In the genomic region with DNA sequence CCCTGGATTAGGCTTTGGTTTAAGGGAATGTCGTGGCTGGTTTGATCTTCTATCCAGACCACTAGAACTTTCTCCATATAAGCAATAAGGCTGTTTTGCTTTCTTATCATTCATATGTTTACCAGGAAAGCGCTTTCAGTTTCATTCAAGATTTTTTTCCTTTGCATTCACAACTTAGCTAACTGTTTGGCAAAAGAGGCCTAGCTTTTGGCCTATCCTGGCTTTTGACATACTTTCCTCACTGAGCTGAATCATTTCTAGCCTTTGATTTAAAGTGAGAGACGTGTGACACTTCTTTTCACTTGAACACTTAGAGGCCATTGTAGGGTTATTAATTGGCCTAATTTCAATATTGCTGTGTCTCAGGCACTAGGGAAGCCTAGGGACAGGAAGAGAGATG, we compare ENCODE assay signal across 16 cellular contexts. TPM values are rescaled to one million over a fixed set of nuclear protein-coding genes. Genes with fewer than 3 reads are reported as not detected.
A peak's percentile ranks its signal among the peaks of the same experiment; 100 is the strongest.
DNase-seq lines count a peak whose midpoint lies in the region; ATAC-seq, FAIRE-seq and TF ChIP-seq lines count a peak whose summit lies in the region.
"Had no signal": no experiment of that assay in that cellular context is flagged by ENCODE, and none has a peak within 500 bp of the region (broad histone marks: within the 10 kb centered on the region; RNA-seq: fewer than 3 reads in every experiment).

No MANE protein-coding gene starts in this region.

- TF ChIP-seq POLR2A in endothelial cell of umbilical vein (IDR thresholded peaks at IDR 0.05; ENCODE audit: low read depth, low read length), result no peak
- TF ChIP-seq POLR2A in breast epithelium (IDR thresholded peaks at IDR 0.05), result no peak

- H2AFZ ChIP-seq in endothelial cell of umbilical vein (ENCODE audit: low read depth, low read length), result peak overlapping the region; percentile 68

- H3K36me3 Mint-ChIP-seq in neural crest cell (ENCODE audit: low read depth) (no peaks in the 10 kb centered on the region), nephron progenitor cell (ENCODE audit: low read depth) (peaks cover 6% of the 10 kb centered on the region)

- H3K36me3 ChIP-seq in SJSA1, result no peaks in the 10 kb centered on the region; the same call in 1 of the 2 replicates
- H3K36me3 ChIP-seq in endothelial cell of umbilical vein (ENCODE audit: control insufficient read depth in 2 of 2, extremely low read depth in 1 of 2, insufficient read depth in 2 of 2, low read length in 2 of 2), result no peaks in the 10 kb centered on the region
- no peaks in the 10 kb centered on the region for H3K36me3 ChIP-seq in breast epithelium

- POLR2A ChIA-PET in AG04450 (lab: Yijun Ruan, JAX) (interaction anchor here (0.6 to 1.8 kb wide), 2 partner anchors 95 to 121 kb away, joined by 4 to 14 read pairs; no protein-coding TSS in a partner anchor), endothelial cell of umbilical vein (lab: Charles Lee) (interaction anchor here (1.1 kb wide), 1 partner anchor 21 kb away, joined by 4 read pairs; no protein-coding TSS in a partner anchor)

- H3K27ac Mint-ChIP-seq in neural crest cell (ENCODE audit: unreplicated experiment), result no peak overlapping the region
- no peak overlapping the region for H3K27ac Mint-ChIP-seq in nephron progenitor cell

- intact Hi-C loops in endothelial cell of umbilical vein (cut with micrococcal nuclease), result no loop called here
- intact Hi-C loops in breast epithelium (cut with DNase I; ENCODE audit: low total_unique reads), result no loop called here

- H3K27ac ChIP-seq in AG04450 (ENCODE audit: low read depth, low read length), result peak overlapping the region; percentile 11
- H3K27ac ChIP-seq in SJSA1, result peak overlapping the region; percentile 23; the same call in 1 of the 2 replicates
- no peak overlapping the region for H3K27ac ChIP-seq in endothelial cell of umbilical vein (ENCODE audit: insufficient read depth, low read depth, low read length)
- peak overlapping the region in 1 of 2 donors; percentile 85 for H3K27ac ChIP-seq in breast epithelium
- H3K27ac ChIP-seq: KMS-11 had no signal

- no peak overlapping the region for H3K9ac ChIP-seq in endothelial cell of umbilical vein (replicated peaks; ENCODE audit: extremely low read depth, insufficient read depth, low read length)
- H3K9ac ChIP-seq: KMS-11 had no signal

- H3K4me2 ChIP-seq in endothelial cell of umbilical vein (ENCODE audit: insufficient read depth, low read length), result no peak overlapping the region
- H3K4me2 ChIP-seq: KMS-11 had no signal

- peaks cover 13% of the 10 kb centered on the region for H3K4me1 Mint-ChIP-seq in neural crest cell
- H3K4me1 Mint-ChIP-seq in nephron progenitor cell, result peaks cover 6% of the 10 kb centered on the region

- dilution Hi-C loops in endothelial cell of umbilical vein (cut with MboI; ENCODE audit: extremely low pct_ligation_motif_present, low sequenced_read_pairs), result no loop called here

- H3K4me1 ChIP-seq in SJSA1 (replicated peaks) (peaks cover 47% of the 10 kb centered on the region), endothelial cell of umbilical vein (ENCODE audit: control insufficient read depth, extremely low read depth, insufficient read depth, low read length) (peaks cover 4% of the 10 kb centered on the region), breast epithelium (no peaks in the 10 kb centered on the region)

- CTCF ChIA-PET in AG04450 (lab: Charles Lee), result interaction anchor here (1.1 to 6.1 kb wide), 8 partner anchors 10 to 141 kb away, joined by 3 to 70 read pairs (median 16); no protein-coding TSS in a partner anchor
- CTCF ChIA-PET in endothelial cell of umbilical vein (lab: Charles Lee), result interaction anchor here (0.6 to 7.2 kb wide), 9 partner anchors 12 to 142 kb away, joined by 3 to 162 read pairs (median 60); no protein-coding TSS in a partner anchor

- no TSS peak for BruUV-seq in endothelial cell of umbilical vein (replicated peaks; lab: Mats Ljungman, UMichigan)

- H3K4me3 Mint-ChIP-seq in neural crest cell (peak overlapping the region; percentile 75), nephron progenitor cell (no peak overlapping the region)
- H3K4me3 Mint-ChIP-seq: B cell had no signal

- TF ChIP-seq CTCF in AG04450 (IDR thresholded peaks at IDR 0.05; ENCODE audit: low read depth, low read length), result no peak
- TF ChIP-seq CTCF in endothelial cell of umbilical vein (IDR thresholded peaks at IDR 0.05; ENCODE audit: extremely low read depth in 1 of 2, insufficient read depth in 1 of 2, low read depth in 1 of 2, low read length in 2 of 2), result no peak
- no peak for TF ChIP-seq CTCF in neural crest cell (conservative IDR thresholded peaks at IDR 0.05)
- TF ChIP-seq CTCF in nephron progenitor cell (IDR thresholded peaks at IDR 0.05), result no peak
- no peak for TF ChIP-seq CTCF in breast epithelium (IDR thresholded peaks at IDR 0.05)

- FAIRE-seq in endothelial cell of umbilical vein (lab: Jason Lieb, UNC), result no peak

- no peaks in the 10 kb centered on the region for H3K9me1 ChIP-seq in endothelial cell of umbilical vein (replicated peaks; ENCODE audit: control insufficient read depth, extremely low read depth, insufficient read depth, low read length)

- H3K9me3 Mint-ChIP-seq in neural crest cell, result no peaks in the 10 kb centered on the region
- peaks cover 23% of the 10 kb centered on the region for H3K9me3 Mint-ChIP-seq in nephron progenitor cell

- no peak for DNase-seq in AG04450 (ENCODE audit: low read depth, low spot score)
- no peak for DNase-seq in SJSA1 (ENCODE audit: low read depth in 1 of 2, low spot score in 2 of 2)
- DNase-seq in endothelial cell of umbilical vein (ENCODE audit: low read depth, low spot score), result peak; percentile 36
- DNase-seq in neural crest cell (ENCODE audit: low read depth, low spot score), result no peak
- no peak for DNase-seq in nephron progenitor cell
- no peak for DNase-seq in breast epithelium (ENCODE audit: low spot score in 2 of 2)
- DNase-seq in activated CD8-positive, alpha-beta memory T cell treated with anti-CD3 and anti-CD28 coated beads, Interleukin-2, amount 50 U/mL, for 48 hours, result no peak
- DNase-seq: activated CD8-positive, alpha-beta memory T cell treated with anti-CD3 and anti-CD28 coated beads for 24 hours; amygdala; effector CD8-positive, alpha-beta T cell; NCI-H1436 treated with DMSO at 0.1 percent for 48 hours; NCI-H526; T1000 had no signal

- H4K20me1 ChIP-seq in endothelial cell of umbilical vein (replicated peaks; ENCODE audit: control insufficient read depth, extremely low read depth, insufficient read depth, low read length), result no peaks in the 10 kb centered on the region

- no peak for ATAC-seq in HG02970 (IDR thresholded peaks at IDR 0.05; ENCODE audit: low FRiP score, unreplicated experiment)

- no peaks in the 10 kb centered on the region for H3K27me3 ChIP-seq in AG04450 (ENCODE audit: control insufficient read depth, insufficient read depth, low read length)
- H3K27me3 ChIP-seq in SJSA1 (replicated peaks), result no peaks in the 10 kb centered on the region
- H3K27me3 ChIP-seq in endothelial cell of umbilical vein (ENCODE audit: control insufficient read depth in 2 of 2, insufficient read depth in 2 of 2, low read length in 2 of 2), result no peaks in the 10 kb centered on the region
- H3K27me3 ChIP-seq in breast epithelium, result no peaks in the 10 kb centered on the region

- H3K9me3 ChIP-seq in AG04450 (ENCODE audit: control insufficient read depth, insufficient read depth, low read length) (peaks cover 21% of the 10 kb centered on the region), SJSA1 (replicated peaks) (peaks cover 16% of the 10 kb centered on the region; the same call in 1 of the 2 replicates), endothelial cell of umbilical vein (replicated peaks; ENCODE audit: control insufficient read depth, insufficient read depth, low read length) (no peaks in the 10 kb centered on the region), breast epithelium (no peaks in the 10 kb centered on the region)

- H3K27me3 Mint-ChIP-seq in neural crest cell (ENCODE audit: low read depth), result no peaks in the 10 kb centered on the region
- H3K27me3 Mint-ChIP-seq in nephron progenitor cell (ENCODE audit: low read depth, poor library complexity), result peaks cover 17% of the 10 kb centered on the region
- H3K27me3 Mint-ChIP-seq: B cell had no signal

- H3K79me2 ChIP-seq in endothelial cell of umbilical vein (ENCODE audit: control insufficient read depth, insufficient read depth, low read length), result no peaks in the 10 kb centered on the region

- H3K4me3 ChIP-seq in AG04450 (ENCODE audit: low read depth, low read length) (no peak overlapping the region), SJSA1 (no peak overlapping the region), endothelial cell of umbilical vein (replicated peaks in 1 of 3; ENCODE audit: insufficient read depth in 1 of 3, low read depth in 1 of 3, low read length in 3 of 3) (no peak overlapping the region), breast epithelium (no peak overlapping the region)

TF ChIP-seq in endothelial cell of umbilical vein, 7 proteins besides CTCF, POLR2A, EP300 and RAD21:
- TF ChIP-seq, protein P1, sequence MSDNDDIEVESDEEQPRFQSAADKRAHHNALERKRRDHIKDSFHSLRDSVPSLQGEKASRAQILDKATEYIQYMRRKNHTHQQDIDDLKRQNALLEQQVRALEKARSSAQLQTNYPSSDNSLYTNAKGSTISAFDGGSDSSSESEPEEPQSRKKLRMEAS (IDR thresholded peaks at IDR 0.05; ENCODE audit: insufficient read depth, insufficient read length), result no peak
- no peak for TF ChIP-seq GATA2 (IDR thresholded peaks at IDR 0.05; ENCODE audit: insufficient read depth, insufficient read length, low read depth, low read length)
- no peak for TF ChIP-seq MYC (IDR thresholded peaks at IDR 0.05; ENCODE audit: low read depth, low read length)
- no peak for TF ChIP-seq POLR2AphosphoS5 (IDR thresholded peaks at IDR 0.05; ENCODE audit: insufficient read depth, low read depth, low read length)
- TF ChIP-seq EZH2 (IDR thresholded peaks at IDR 0.05; ENCODE audit: borderline replicate concordance, low read depth, low read length, severe bottlenecking), result no peak
- TF ChIP-seq JUN (IDR thresholded peaks at IDR 0.05; ENCODE audit: borderline replicate concordance, insufficient read depth, insufficient read length, low read depth), result no peak
- no peak for TF ChIP-seq FOS (IDR thresholded peaks at IDR 0.05; ENCODE audit: borderline replicate concordance, insufficient read depth, low read length)

RNA-seq across cellular contexts. Expression of a gene that starts 1.7 kb away (rescaled TPM):
- polyA plus RNA-seq in AG04450 (2011; rRNA removed), result 4.5 and 5.5 TPM in 2 replicates
- polyA minus RNA-seq in AG04450 (2011; rRNA and poly(A)+ RNA removed), result 2.0 TPM in 2 replicates
- 0.25 and 0.58 TPM in 2 replicates for total RNA-seq in SJSA1 (2014; rRNA removed; shearing (Covaris generic))
- 10.0 and 10.4 TPM in 2 replicates for total RNA-seq in endothelial cell of umbilical vein
- 13.9 and 14.1 TPM in 2 replicates for polyA plus RNA-seq in endothelial cell of umbilical vein
- polyA plus RNA-seq in endothelial cell of umbilical vein (2011; cell fraction: cytosol; rRNA removed), result 7.9 and 9.2 TPM in 2 replicates
- polyA plus RNA-seq in endothelial cell of umbilical vein (2011; cell fraction: nucleus; rRNA removed), result 4.6 and 5.2 TPM in 2 replicates
- polyA plus RNA-seq in endothelial cell of umbilical vein (2012), result 8.7 TPM in 2 replicates
- 4.6 TPM in 2 replicates for polyA minus RNA-seq in endothelial cell of umbilical vein
- 4.3 TPM for polyA minus RNA-seq in endothelial cell of umbilical vein (2011; cell fraction: cytosol; rRNA and poly(A)+ RNA removed)
- polyA minus RNA-seq in endothelial cell of umbilical vein (2011; cell fraction: nucleus; rRNA and poly(A)+ RNA removed), result 0.87 and 2.1 TPM in 2 replicates
- 2.5 and 2.9 TPM in 2 replicates for total RNA-seq in neural crest cell
- total RNA-seq in breast epithelium, result 10 to 100 TPM in 1 of 3 donors, 1 to 10 TPM in 2; 8.8 to 17.0 (median 9.3) TPM
